Comparison of ENCODE assay signal across 27 cellular contexts in the genomic region with DNA sequence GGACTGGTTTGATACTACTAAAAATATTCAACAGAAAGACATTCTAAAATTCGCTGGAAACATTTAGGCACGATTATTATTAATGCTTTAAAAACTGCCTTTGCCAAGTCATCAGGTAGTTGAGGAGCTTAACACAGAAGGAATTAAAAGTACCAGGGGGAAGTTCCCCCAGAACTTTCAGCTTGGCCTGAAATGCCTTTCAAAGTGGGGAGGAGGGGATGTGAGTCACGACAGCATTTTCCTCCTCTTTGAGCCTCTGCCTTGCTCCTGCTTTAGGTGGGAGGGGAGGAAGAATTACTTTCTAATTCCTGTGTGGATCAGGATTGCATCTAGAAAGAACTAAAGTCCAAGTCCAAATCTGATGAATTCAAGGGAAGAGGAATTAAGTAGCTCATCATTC.
A peak's percentile ranks its signal among the peaks of the same experiment; 100 is the strongest.
DNase-seq lines count a peak whose midpoint lies in the region; ATAC-seq, FAIRE-seq and TF ChIP-seq lines count a peak whose summit lies in the region.
"Had no signal": no experiment of that assay in that cellular context is flagged by ENCODE, and none has a peak within 500 bp of the region (broad histone marks: within the 10 kb centered on the region; RNA-seq: fewer than 3 reads in every experiment).

No MANE protein-coding gene starts in this region.

- FAIRE-seq in endothelial cell of umbilical vein (lab: Jason Lieb, UNC), result peak; percentile 46
- FAIRE-seq: A549, kidney, RCC 7860 had no signal

- H4K20me1 ChIP-seq in endothelial cell of umbilical vein (replicated peaks; ENCODE audit: control insufficient read depth, extremely low read depth, insufficient read depth, low read length), result no peaks in the 10 kb centered on the region

- no peaks in the 10 kb centered on the region for H3K27me3 Mint-ChIP-seq in activated T-cell treated with anti-CD3 and anti-CD28 coated beads, Interleukin-2, amount 50 U/mL, for 24 hours
- H3K27me3 Mint-ChIP-seq: activated CD4-positive, alpha-beta T cell treated with anti-CD3 and anti-CD28 coated beads, Interleukin-2, amount 10 ng/mL, durations not matched to agents 7 days and 5 days; activated naive CD4-positive, alpha-beta T cell treated with anti-CD3 and anti-CD28 coated beads, Interleukin-2, amount 10 ng/mL, durations not matched to agents 7 days and 5 days; IgD-negative memory B cell had no signal

- POLR2A ChIA-PET in endothelial cell of umbilical vein (lab: Charles Lee), result no interaction called here

- peaks cover 0 to 10% of the 10 kb centered on the region in 2 experiments for H3K36me3 ChIP-seq in endothelial cell of umbilical vein (ENCODE audit: control insufficient read depth in 2 of 2, extremely low read depth in 1 of 2, insufficient read depth in 2 of 2, low read length in 2 of 2)
- H3K36me3 ChIP-seq: gastroesophageal sphincter, WERI-Rb-1 had no signal

- H3K36me3 Mint-ChIP-seq in activated T-cell treated with anti-CD3 and anti-CD28 coated beads, Interleukin-2, amount 50 U/mL, for 24 hours (ENCODE audit: low read depth), result peaks cover 92% of the 10 kb centered on the region
- H3K36me3 Mint-ChIP-seq in stimulated activated effector memory CD8-positive, alpha-beta T cell treated with anti-CD3 and anti-CD28 coated beads, Interleukin-12 subunit alpha, Interleukin-12 subunit beta, amount 100 ng/mL, for 72 hours, result peaks cover 98% of the 10 kb centered on the region

- BruUV-seq in endothelial cell of umbilical vein (replicated peaks; lab: Mats Ljungman, UMichigan), result no TSS peak

- no peak overlapping the region for H3K4me3 Mint-ChIP-seq in activated T-cell treated with anti-CD3 and anti-CD28 coated beads, Interleukin-2, amount 50 U/mL, for 24 hours
- no peak overlapping the region for H3K4me3 Mint-ChIP-seq in stimulated activated effector memory CD8-positive, alpha-beta T cell treated with anti-CD3 and anti-CD28 coated beads, Interleukin-12 subunit alpha, Interleukin-12 subunit beta, amount 100 ng/mL, for 72 hours
- H3K4me3 Mint-ChIP-seq: activated CD4-positive, alpha-beta T cell treated with anti-CD3 and anti-CD28 coated beads, Interleukin-2, amount 10 ng/mL, durations not matched to agents 7 days and 5 days; activated naive CD4-positive, alpha-beta T cell treated with anti-CD3 and anti-CD28 coated beads, Interleukin-2, amount 10 ng/mL, durations not matched to agents 7 days and 5 days had no signal

- no peak overlapping the region for H3K9ac ChIP-seq in endothelial cell of umbilical vein (replicated peaks; ENCODE audit: extremely low read depth, insufficient read depth, low read length)
- H3K9ac ChIP-seq: BLaER1, SK-N-SH had no signal

- H3K9me1 ChIP-seq in endothelial cell of umbilical vein (replicated peaks; ENCODE audit: control insufficient read depth, extremely low read depth, insufficient read depth, low read length), result no peaks in the 10 kb centered on the region

- H2AFZ ChIP-seq in endothelial cell of umbilical vein (ENCODE audit: low read depth, low read length), result no peak overlapping the region

- DNase-seq in activated T-cell treated with anti-CD3 and anti-CD28 coated beads, Interleukin-2, amount 50 U/mL, for 24 hours, result no peak
- DNase-seq in activated T-cell treated with anti-CD3 and anti-CD28 coated beads, Interleukin-2, amount 50 U/mL, for 48 hours, result no peak
- peak; percentile 31 for DNase-seq in RPMI7951 (ENCODE audit: low read depth)
- no peak for DNase-seq in endothelial cell of umbilical vein (ENCODE audit: low read depth, low spot score)
- no peak for DNase-seq in stimulated activated effector memory CD8-positive, alpha-beta T cell treated with anti-CD3 and anti-CD28 coated beads, Interleukin-12 subunit alpha, Interleukin-12 subunit beta, amount 100 ng/mL, for 72 hours (ENCODE audit: low spot score in 2 of 2)
- DNase-seq in cerebellar nuclear complex (lab: John Stamatoyannopoulos, UW), result no peak
- no peak for DNase-seq in amygdala (lab: John Stamatoyannopoulos, UW)
- DNase-seq: activated CD4-positive, alpha-beta T cell treated with anti-CD3 and anti-CD28 coated beads, Interleukin-2, amount 10 ng/mL, durations not matched to agents 7 days and 5 days; activated naive CD4-positive, alpha-beta T cell treated with anti-CD3 and anti-CD28 coated beads, Interleukin-2, amount 10 ng/mL, durations not matched to agents 7 days and 5 days; effector CD8-positive, alpha-beta T cell; GF-D8; kidney; lower lobe of right lung; NCI-H1436 treated with DMSO at 0.1 percent for 48 hours; NCI-H524 treated with DMSO at 0.1 percent for 48 hours; SK-N-SH; stimulated activated CD4-positive, alpha-beta T cell treated with anti-CD3 and anti-CD28 coated beads, Interleukin-4, amount 100 ng/mL, for 4 hours; upper lobe of right lung; WERI-Rb-1 had no signal

- intact Hi-C loops in endothelial cell of umbilical vein (cut with micrococcal nuclease), result no loop called here

- ATAC-seq in stimulated activated effector memory CD8-positive, alpha-beta T cell treated with anti-CD3 and anti-CD28 coated beads, Interleukin-12 subunit alpha, Interleukin-12 subunit beta, amount 100 ng/mL, for 72 hours, result no peak
- no peak for ATAC-seq in GM18858 (IDR thresholded peaks at IDR 0.05; ENCODE audit: unreplicated experiment)
- ATAC-seq: A549, esophagus mucosa, gastroesophageal sphincter, lower lobe of right lung, upper lobe of right lung had no signal

- no peaks in the 10 kb centered on the region for H3K9me3 ChIP-seq in endothelial cell of umbilical vein (replicated peaks; ENCODE audit: control insufficient read depth, insufficient read depth, low read length)
- H3K9me3 ChIP-seq: A549, BLaER1, gastroesophageal sphincter, HAP-1, lower lobe of right lung, SK-N-SH, upper lobe of right lung had no signal

- CTCF ChIA-PET in endothelial cell of umbilical vein (lab: Charles Lee), result interaction anchor here (1.0 to 4.4 kb wide), 4 partner anchors 15 to 107 kb away, joined by 3 to 18 read pairs (median 4); no protein-coding TSS in a partner anchor

- no peak overlapping the region for H3K4me3 ChIP-seq in endothelial cell of umbilical vein (replicated peaks in 1 of 3; ENCODE audit: insufficient read depth in 1 of 3, low read depth in 1 of 3, low read length in 3 of 3)
- H3K4me3 ChIP-seq: A549, BLaER1, gastroesophageal sphincter, HAP-1, lower lobe of right lung, upper lobe of right lung had no signal

- peaks cover 25% of the 10 kb centered on the region for H3K4me1 Mint-ChIP-seq in activated T-cell treated with anti-CD3 and anti-CD28 coated beads, Interleukin-2, amount 50 U/mL, for 24 hours (ENCODE audit: low read depth)
- H3K4me1 Mint-ChIP-seq in stimulated activated effector memory CD8-positive, alpha-beta T cell treated with anti-CD3 and anti-CD28 coated beads, Interleukin-12 subunit alpha, Interleukin-12 subunit beta, amount 100 ng/mL, for 72 hours, result peaks cover 27% of the 10 kb centered on the region

- peaks cover 5% of the 10 kb centered on the region for H3K4me1 ChIP-seq in endothelial cell of umbilical vein (ENCODE audit: control insufficient read depth, extremely low read depth, insufficient read depth, low read length)
- H3K4me1 ChIP-seq: gastroesophageal sphincter, HAP-1, upper lobe of right lung had no signal

- peak overlapping the region; percentile 49 for H3K27ac Mint-ChIP-seq in activated T-cell treated with anti-CD3 and anti-CD28 coated beads, Interleukin-2, amount 50 U/mL, for 24 hours
- H3K27ac Mint-ChIP-seq in stimulated activated effector memory CD8-positive, alpha-beta T cell treated with anti-CD3 and anti-CD28 coated beads, Interleukin-12 subunit alpha, Interleukin-12 subunit beta, amount 100 ng/mL, for 72 hours, result peak overlapping the region; percentile 58
- H3K27ac Mint-ChIP-seq: activated CD4-positive, alpha-beta T cell treated with anti-CD3 and anti-CD28 coated beads, Interleukin-2, amount 10 ng/mL, durations not matched to agents 7 days and 5 days; activated naive CD4-positive, alpha-beta T cell treated with anti-CD3 and anti-CD28 coated beads, Interleukin-2, amount 10 ng/mL, durations not matched to agents 7 days and 5 days; IgD-negative memory B cell had no signal

- TF ChIP-seq CTCF in endothelial cell of umbilical vein (IDR thresholded peaks at IDR 0.05; ENCODE audit: extremely low read depth in 1 of 2, insufficient read depth in 1 of 2, low read depth in 1 of 2, low read length in 2 of 2), result no peak

- no peak overlapping the region for H3K27ac ChIP-seq in endothelial cell of umbilical vein (ENCODE audit: insufficient read depth, low read depth, low read length)
- H3K27ac ChIP-seq: BLaER1, gastroesophageal sphincter, lower lobe of right lung, upper lobe of right lung, WERI-Rb-1 had no signal

- no peaks in the 10 kb centered on the region for H3K27me3 ChIP-seq in endothelial cell of umbilical vein (ENCODE audit: control insufficient read depth in 2 of 2, insufficient read depth in 2 of 2, low read length in 2 of 2)
- H3K27me3 ChIP-seq: BLaER1, gastroesophageal sphincter, upper lobe of right lung had no signal

- dilution Hi-C loops in endothelial cell of umbilical vein (cut with MboI; ENCODE audit: extremely low pct_ligation_motif_present, low sequenced_read_pairs), result no loop called here

- no peaks in the 10 kb centered on the region for H3K9me3 Mint-ChIP-seq in activated T-cell treated with anti-CD3 and anti-CD28 coated beads, Interleukin-2, amount 50 U/mL, for 24 hours
- no peaks in the 10 kb centered on the region for H3K9me3 Mint-ChIP-seq in stimulated activated effector memory CD8-positive, alpha-beta T cell treated with anti-CD3 and anti-CD28 coated beads, Interleukin-12 subunit alpha, Interleukin-12 subunit beta, amount 100 ng/mL, for 72 hours
- H3K9me3 Mint-ChIP-seq: activated CD4-positive, alpha-beta T cell treated with anti-CD3 and anti-CD28 coated beads, Interleukin-2, amount 10 ng/mL, durations not matched to agents 7 days and 5 days; activated naive CD4-positive, alpha-beta T cell treated with anti-CD3 and anti-CD28 coated beads, Interleukin-2, amount 10 ng/mL, durations not matched to agents 7 days and 5 days; IgD-negative memory B cell had no signal

- H3K79me2 ChIP-seq in endothelial cell of umbilical vein (ENCODE audit: control insufficient read depth, insufficient read depth, low read length), result peaks cover 10% of the 10 kb centered on the region

- TF ChIP-seq POLR2A in endothelial cell of umbilical vein (IDR thresholded peaks at IDR 0.05; ENCODE audit: low read depth, low read length), result no peak

- H3K4me2 ChIP-seq in endothelial cell of umbilical vein (ENCODE audit: insufficient read depth, low read length), result no peak overlapping the region
- H3K4me2 ChIP-seq: A549, BLaER1, SK-N-SH had no signal

TF ChIP-seq in endothelial cell of umbilical vein, 7 proteins besides CTCF, POLR2A, EP300 and RAD21 (continues in another document):
- TF ChIP-seq JUN (IDR thresholded peaks at IDR 0.05; ENCODE audit: borderline replicate concordance, insufficient read depth, insufficient read length, low read depth) (no peak), FOS (IDR thresholded peaks at IDR 0.05; ENCODE audit: borderline replicate concordance, insufficient read depth, low read length) (peak; percentile 32), EZH2 (IDR thresholded peaks at IDR 0.05; ENCODE audit: borderline replicate concordance, low read depth, low read length, severe bottlenecking) (no peak), MYC (IDR thresholded peaks at IDR 0.05; ENCODE audit: low read depth, low read length) (no peak)
- TF ChIP-seq, protein P1, sequence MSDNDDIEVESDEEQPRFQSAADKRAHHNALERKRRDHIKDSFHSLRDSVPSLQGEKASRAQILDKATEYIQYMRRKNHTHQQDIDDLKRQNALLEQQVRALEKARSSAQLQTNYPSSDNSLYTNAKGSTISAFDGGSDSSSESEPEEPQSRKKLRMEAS (IDR thresholded peaks at IDR 0.05; ENCODE audit: insufficient read depth, insufficient read length), result no peak
